In genomic region chr7:4753610-4754432, GRCh38 we compare ENCODE assay signal across 8 cellular contexts.
DNase-seq lines count a peak whose midpoint lies in the region; ATAC-seq and TF ChIP-seq lines count a peak whose summit lies in the region.

No MANE protein-coding gene starts in this region.

- POLR2A ChIA-PET in AG04449 (lab: Yijun Ruan, JAX) = interaction anchor here (1.7 kb wide), 1 partner anchor 21 kb away, joined by 3 read pairs; the partner anchor contains the start of gene AP5Z1

- ATAC-seq in GM18520 (IDR thresholded peaks at IDR 0.05; ENCODE audit: unreplicated experiment) (peak; percentile 69), HG03060 (IDR thresholded peaks at IDR 0.05; ENCODE audit: low read depth, unreplicated experiment) (peak; percentile 80)

- CTCF ChIA-PET in AG04449 (lab: Yijun Ruan, JAX) = interaction anchor here (0.7 to 7.5 kb wide), 14 partner anchors 8 to 144 kb away, joined by 3 to 44 read pairs (median 4); no protein-coding TSS in a partner anchor

- peak; percentile 85 for TF ChIP-seq CTCF in AG04449 (IDR thresholded peaks at IDR 0.05; ENCODE audit: insufficient read depth, low read length, missing control alignments)

- DNase-seq in AG04449 (ENCODE audit: low read depth, low spot score) = no peak
- DNase-seq in NCI-H510A (lab: John Stamatoyannopoulos, UW) = peak; percentile 48
- DNase-seq in activated CD8-positive, alpha-beta memory T cell treated with anti-CD3 and anti-CD28 coated beads for 1 hour (ENCODE audit: extremely low read depth in 1 of 2, low read depth in 1 of 2) = peak; percentile 72 to 81
- peak; percentile 80 for DNase-seq in effector CD8-positive, alpha-beta T cell (lab: John Stamatoyannopoulos, UW)
- peak; percentile 26 for DNase-seq in middle frontal gyrus (ENCODE audit: extremely low spot score, low spot score)
- DNase-seq in stimulated activated CD8-positive, alpha-beta memory T cell treated with anti-CD3 and anti-CD28 coated beads, Interleukin-4, amount 100 ng/mL, for 24 hours (ENCODE audit: low read depth) = peak; percentile 77

- H3K4me3 ChIP-seq in AG04449 (ENCODE audit: low read depth, low read length) = no peak overlapping the region
